Comparison of ENCODE assay signal across 19 cellular contexts in the genomic region with DNA sequence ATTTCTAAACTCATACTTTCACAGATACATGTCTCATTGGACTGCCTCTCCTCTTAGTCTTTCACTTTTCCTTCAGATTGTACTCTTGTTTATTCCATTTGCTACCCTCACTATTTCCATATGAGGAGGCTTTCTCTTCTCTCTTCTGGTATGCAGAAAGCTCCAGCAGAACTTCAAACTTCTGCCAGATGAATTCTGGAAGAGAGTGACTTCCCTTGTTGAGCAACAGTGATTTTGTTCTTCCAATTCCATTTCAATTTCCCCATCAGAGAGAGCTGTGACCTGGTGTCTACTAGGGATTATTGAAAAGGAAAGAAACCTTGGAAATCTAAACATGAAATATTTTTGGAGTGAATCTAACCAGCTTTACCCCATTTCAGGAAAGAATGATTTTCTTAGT.
DNase-seq lines count a peak whose midpoint lies in the region; ATAC-seq and TF ChIP-seq lines count a peak whose summit lies in the region.
"Had no signal": no experiment of that assay in that cellular context is flagged by ENCODE, and none has a peak within 500 bp of the region (broad histone marks: within the 10 kb centered on the region; RNA-seq: fewer than 3 reads in every experiment).

No MANE protein-coding gene starts in this region.

- no peaks in the 10 kb centered on the region for H3K4me1 ChIP-seq in left lung
- H3K4me1 ChIP-seq: SJSA1 had no signal

- TF ChIP-seq CTCF in left lung (IDR thresholded peaks at IDR 0.05), result no peak

- intact Hi-C loops in left lung (cut with DNase I), result no loop called here

- H3K36me3 ChIP-seq in left lung, result no peaks in the 10 kb centered on the region
- H3K36me3 ChIP-seq: SJSA1 had no signal

- H3K4me3 ChIP-seq in left lung, result no peak overlapping the region
- H3K4me3 ChIP-seq: SJSA1 had no signal

- no peak overlapping the region for H3K27ac ChIP-seq in left lung
- H3K27ac ChIP-seq: HL-60, RWPE1, SJSA1 had no signal

- peak; percentile 33 for ATAC-seq in left lung
- ATAC-seq in HG03025 (IDR thresholded peaks at IDR 0.05; ENCODE audit: low FRiP score, unreplicated experiment), result no peak

- no peaks in the 10 kb centered on the region for H3K9me3 ChIP-seq in left lung
- H3K9me3 ChIP-seq: SJSA1 had no signal

- H3K27me3 ChIP-seq in left lung, result no peaks in the 10 kb centered on the region
- H3K27me3 ChIP-seq: SJSA1 had no signal

- DNase-seq in GM04504 (ENCODE audit: low read depth), result peak; percentile 13
- DNase-seq in fibroblast of gingiva (ENCODE audit: low read depth), result peak; percentile 66
- no peak for DNase-seq in left lung
- DNase-seq in stimulated activated CD4-positive, alpha-beta T cell treated with anti-CD3 and anti-CD28 coated beads, Interleukin-1b, Interleukin-23, amount 100 ng/mL, for 48 hours, result no peak
- DNase-seq in COR-L47 (lab: John Stamatoyannopoulos, UW), result no peak
- no peak for DNase-seq in stimulated activated CD4-positive, alpha-beta T cell treated with anti-CD3 and anti-CD28 coated beads, Interleukin-2, amount 100 ng/mL, for 48 hours
- DNase-seq: CD4-positive, CD25-positive, alpha-beta regulatory T cell; DND-41; GF-D8; GOT3; HFFc6; KBM-7; NCI-H1092; NCI-H1694 treated with DMSO at 0.1 percent for 48 hours; NCI-H69 had no signal

Comparison
In these comparisons a context has a peak if more than half of its experiments do, and no peak if none do; other contexts are left out.
1. DNase-seq: peak in GM04504 (single experiment) and fibroblast of gingiva (single experiment); none in left lung (0 of 2), stimulated activated CD4-positive, alpha-beta T cell treated with anti-CD3 and anti-CD28 coated beads, Interleukin-1b, Interleukin-23, amount 100 ng/mL, for 48 hours (single experiment), COR-L47 (single experiment) and stimulated activated CD4-positive, alpha-beta T cell treated with anti-CD3 and anti-CD28 coated beads, Interleukin-2, amount 100 ng/mL, for 48 hours (0 of 2).